13 cellular contexts compared by ENCODE assay signal in genomic region chr5:147037517-147038205, GRCh38.
A peak's percentile ranks its signal among the peaks of the same experiment; 100 is the strongest.
DNase-seq lines count a peak whose midpoint lies in the region; ATAC-seq and TF ChIP-seq lines count a peak whose summit lies in the region.
"Had no signal": no experiment of that assay in that cellular context is flagged by ENCODE, and none has a peak within 500 bp of the region (broad histone marks: within the 10 kb centered on the region; RNA-seq: fewer than 3 reads in every experiment).

No MANE protein-coding gene starts in this region.

- no peak overlapping the region for H3K4me3 Mint-ChIP-seq in effector memory CD8-positive, alpha-beta T cell

- peaks cover 35 to 56% of the 10 kb centered on the region in 2 donors for H3K27me3 Mint-ChIP-seq in effector memory CD8-positive, alpha-beta T cell

- no peaks in the 10 kb centered on the region for H3K9me3 Mint-ChIP-seq in effector memory CD8-positive, alpha-beta T cell
- H3K9me3 Mint-ChIP-seq: activated T-helper 2 cell treated with anti-CD3 and anti-CD28 coated beads, Interferon-gamma antibody, Interleukin-2, Interleukin-4, amounts not matched to agents 10 μg/mL and 5 μg/mL and 100 μg/mL, durations not matched to agents 14 hours and 24 hours and 36 hours had no signal

- no peaks in the 10 kb centered on the region for H3K4me1 Mint-ChIP-seq in effector memory CD8-positive, alpha-beta T cell (ENCODE audit: low read depth in 2 of 2)

- H3K4me3 ChIP-seq in choroid plexus epithelial cell (ENCODE audit: low read depth, low read length) (no peak overlapping the region), retinal pigment epithelial cell (ENCODE audit: low read length) (no peak overlapping the region)
- H3K4me3 ChIP-seq: right atrium auricular region, uterus had no signal

- no peaks in the 10 kb centered on the region for H3K36me3 Mint-ChIP-seq in effector memory CD8-positive, alpha-beta T cell (ENCODE audit: insufficient read depth)

- TF ChIP-seq CTCF in choroid plexus epithelial cell (conservative IDR thresholded peaks at IDR 0.05; ENCODE audit: low read depth, low read length): no peak
- TF ChIP-seq CTCF in retinal pigment epithelial cell (conservative IDR thresholded peaks at IDR 0.05; ENCODE audit: low read depth, low read length): no peak

- ATAC-seq in GM18868 (IDR thresholded peaks at IDR 0.05; ENCODE audit: unreplicated experiment) (peak; percentile 71), GM18873 (IDR thresholded peaks at IDR 0.05; ENCODE audit: low FRiP score, unreplicated experiment) (no peak), GM19023 (IDR thresholded peaks at IDR 0.05; ENCODE audit: unreplicated experiment) (no peak), HG02884 (IDR thresholded peaks at IDR 0.05; ENCODE audit: unreplicated experiment) (no peak)
- no peak for ATAC-seq in effector memory CD8-positive, alpha-beta T cell (replicated peaks)

- no peak overlapping the region for H3K27ac Mint-ChIP-seq in effector memory CD8-positive, alpha-beta T cell
- H3K27ac Mint-ChIP-seq: activated T-helper 2 cell treated with anti-CD3 and anti-CD28 coated beads, Interferon-gamma antibody, Interleukin-2, Interleukin-4, amounts not matched to agents 10 μg/mL and 5 μg/mL and 100 μg/mL, durations not matched to agents 14 hours and 24 hours and 36 hours had no signal

- DNase-seq in LoVo (ENCODE audit: low spot score): peak; percentile 27
- DNase-seq in choroid plexus epithelial cell (ENCODE audit: low read depth): peak; percentile 86
- DNase-seq in retinal pigment epithelial cell (ENCODE audit: low read depth): peak; percentile 97
- DNase-seq in effector memory CD8-positive, alpha-beta T cell: no peak
- DNase-seq: activated CD4-positive, CD25-positive, alpha-beta regulatory T cell; KBM-7; uterus had no signal

Comparison
In these comparisons a context has a peak if more than half of its experiments do, and no peak if none do; other contexts are left out.
1. DNase-seq: peak in LoVo (single experiment), choroid plexus epithelial cell (single experiment) and retinal pigment epithelial cell (single experiment); none in effector memory CD8-positive, alpha-beta T cell (0 of 3).